Comparison of ENCODE assay signal across 1 cellular context in the genomic region with DNA sequence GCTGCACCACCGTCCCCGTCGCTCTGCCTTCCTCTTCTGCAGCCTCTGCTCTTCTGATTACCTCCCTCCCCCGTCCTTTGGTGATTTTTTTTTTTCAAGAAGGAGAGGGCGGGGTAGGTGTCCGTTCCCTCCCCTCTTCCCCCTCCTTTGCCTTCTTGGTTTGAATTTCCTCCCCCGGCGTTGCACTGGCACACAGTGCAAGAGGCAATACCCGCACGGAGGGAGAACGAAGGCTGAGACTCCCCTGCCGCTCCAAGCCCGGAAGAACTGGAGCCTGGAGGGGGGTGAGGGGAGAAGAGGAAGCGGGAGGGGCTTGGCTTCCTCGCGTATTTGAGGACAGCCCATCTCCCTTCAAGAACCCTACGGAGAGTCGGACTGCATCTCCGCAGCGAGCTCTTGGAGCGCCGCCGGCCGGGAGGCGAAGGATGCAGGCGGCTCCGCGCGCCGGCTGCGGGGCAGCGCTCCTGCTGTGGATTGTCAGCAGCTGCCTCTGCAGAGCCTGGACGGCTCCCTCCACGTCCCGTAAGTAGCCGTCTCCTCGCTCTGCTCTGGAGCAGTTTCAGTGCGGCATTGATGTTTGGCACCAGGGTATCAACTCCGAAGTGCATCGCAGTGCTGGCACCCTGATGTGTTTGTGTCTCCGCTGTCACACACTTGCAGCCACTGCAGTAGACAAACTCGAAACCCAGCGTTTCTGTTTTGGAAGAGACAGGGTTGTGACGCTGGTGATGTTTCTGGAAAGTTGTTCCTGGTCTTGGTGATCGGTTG.
TF ChIP-seq lines count a peak whose summit lies in the region.

A gene (plus strand): TSS at position 350 of the 768 bp plus-strand sequence. CDS start 76 bp downstream, at position 426.

TF ChIP-seq in GM23338, 12 proteins besides CTCF, POLR2A, EP300 and RAD21 (continued from another document):
- TF ChIP-seq, protein P1, sequence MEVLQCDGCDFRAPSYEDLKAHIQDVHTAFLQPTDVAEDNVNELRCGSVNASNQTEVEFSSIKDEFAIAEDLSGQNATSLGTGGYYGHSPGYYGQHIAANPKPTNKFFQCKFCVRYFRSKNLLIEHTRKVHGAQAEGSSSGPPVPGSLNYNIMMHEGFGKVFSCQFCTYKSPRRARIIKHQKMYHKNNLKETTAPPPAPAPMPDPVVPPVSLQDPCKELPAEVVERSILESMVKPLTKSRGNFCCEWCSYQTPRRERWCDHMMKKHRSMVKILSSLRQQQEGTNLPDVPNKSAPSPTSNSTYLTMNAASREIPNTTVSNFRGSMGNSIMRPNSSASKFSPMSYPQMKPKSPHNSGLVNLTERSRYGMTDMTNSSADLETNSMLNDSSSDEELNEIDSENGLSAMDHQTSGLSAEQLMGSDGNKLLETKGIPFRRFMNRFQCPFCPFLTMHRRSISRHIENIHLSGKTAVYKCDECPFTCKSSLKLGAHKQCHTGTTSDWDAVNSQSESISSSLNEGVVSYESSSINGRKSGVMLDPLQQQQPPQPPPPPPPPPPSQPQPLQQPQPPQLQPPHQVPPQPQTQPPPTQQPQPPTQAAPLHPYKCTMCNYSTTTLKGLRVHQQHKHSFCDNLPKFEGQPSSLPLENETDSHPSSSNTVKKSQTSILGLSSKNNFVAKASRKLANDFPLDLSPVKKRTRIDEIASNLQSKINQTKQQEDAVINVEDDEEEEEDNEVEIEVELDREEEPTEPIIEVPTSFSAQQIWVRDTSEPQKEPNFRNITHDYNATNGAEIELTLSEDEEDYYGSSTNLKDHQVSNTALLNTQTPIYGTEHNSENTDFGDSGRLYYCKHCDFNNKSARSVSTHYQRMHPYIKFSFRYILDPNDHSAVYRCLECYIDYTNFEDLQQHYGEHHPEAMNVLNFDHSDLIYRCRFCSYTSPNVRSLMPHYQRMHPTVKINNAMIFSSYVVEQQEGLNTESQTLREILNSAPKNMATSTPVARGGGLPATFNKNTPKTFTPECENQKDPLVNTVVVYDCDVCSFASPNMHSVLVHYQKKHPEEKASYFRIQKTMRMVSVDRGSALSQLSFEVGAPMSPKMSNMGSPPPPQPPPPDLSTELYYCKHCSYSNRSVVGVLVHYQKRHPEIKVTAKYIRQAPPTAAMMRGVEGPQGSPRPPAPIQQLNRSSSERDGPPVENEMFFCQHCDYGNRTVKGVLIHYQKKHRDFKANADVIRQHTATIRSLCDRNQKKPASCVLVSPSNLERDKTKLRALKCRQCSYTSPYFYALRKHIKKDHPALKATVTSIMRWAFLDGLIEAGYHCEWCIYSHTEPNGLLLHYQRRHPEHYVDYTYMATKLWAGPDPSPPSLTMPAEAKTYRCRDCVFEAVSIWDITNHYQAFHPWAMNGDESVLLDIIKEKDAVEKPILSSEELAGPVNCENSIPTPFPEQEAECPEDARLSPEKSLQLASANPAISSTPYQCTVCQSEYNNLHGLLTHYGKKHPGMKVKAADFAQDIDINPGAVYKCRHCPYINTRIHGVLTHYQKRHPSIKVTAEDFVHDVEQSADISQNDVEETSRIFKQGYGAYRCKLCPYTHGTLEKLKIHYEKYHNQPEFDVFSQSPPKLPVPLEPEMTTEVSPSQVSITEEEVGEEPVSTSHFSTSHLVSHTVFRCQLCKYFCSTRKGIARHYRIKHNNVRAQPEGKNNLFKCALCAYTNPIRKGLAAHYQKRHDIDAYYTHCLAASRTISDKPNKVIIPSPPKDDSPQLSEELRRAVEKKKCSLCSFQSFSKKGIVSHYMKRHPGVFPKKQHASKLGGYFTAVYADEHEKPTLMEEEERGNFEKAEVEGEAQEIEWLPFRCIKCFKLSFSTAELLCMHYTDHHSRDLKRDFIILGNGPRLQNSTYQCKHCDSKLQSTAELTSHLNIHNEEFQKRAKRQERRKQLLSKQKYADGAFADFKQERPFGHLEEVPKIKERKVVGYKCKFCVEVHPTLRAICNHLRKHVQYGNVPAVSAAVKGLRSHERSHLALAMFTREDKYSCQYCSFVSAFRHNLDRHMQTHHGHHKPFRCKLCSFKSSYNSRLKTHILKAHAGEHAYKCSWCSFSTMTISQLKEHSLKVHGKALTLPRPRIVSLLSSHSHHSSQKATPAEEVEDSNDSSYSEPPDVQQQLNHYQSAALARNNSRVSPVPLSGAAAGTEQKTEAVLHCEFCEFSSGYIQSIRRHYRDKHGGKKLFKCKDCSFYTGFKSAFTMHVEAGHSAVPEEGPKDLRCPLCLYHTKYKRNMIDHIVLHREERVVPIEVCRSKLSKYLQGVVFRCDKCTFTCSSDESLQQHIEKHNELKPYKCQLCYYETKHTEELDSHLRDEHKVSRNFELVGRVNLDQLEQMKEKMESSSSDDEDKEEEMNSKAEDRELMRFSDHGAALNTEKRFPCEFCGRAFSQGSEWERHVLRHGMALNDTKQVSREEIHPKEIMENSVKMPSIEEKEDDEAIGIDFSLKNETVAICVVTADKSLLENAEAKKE (CRISPR knock-in tag; IDR thresholded peaks at IDR 0.05), result no peak
- no peak for TF ChIP-seq ZNF331 (CRISPR knock-in tag; IDR thresholded peaks at IDR 0.05; ENCODE audit: low read depth)
- no peak for TF ChIP-seq CREB1 (CRISPR knock-in tag; IDR thresholded peaks at IDR 0.05; ENCODE audit: low read depth)
